Comparison of ENCODE assay signal across 17 cellular contexts in the genomic region with DNA sequence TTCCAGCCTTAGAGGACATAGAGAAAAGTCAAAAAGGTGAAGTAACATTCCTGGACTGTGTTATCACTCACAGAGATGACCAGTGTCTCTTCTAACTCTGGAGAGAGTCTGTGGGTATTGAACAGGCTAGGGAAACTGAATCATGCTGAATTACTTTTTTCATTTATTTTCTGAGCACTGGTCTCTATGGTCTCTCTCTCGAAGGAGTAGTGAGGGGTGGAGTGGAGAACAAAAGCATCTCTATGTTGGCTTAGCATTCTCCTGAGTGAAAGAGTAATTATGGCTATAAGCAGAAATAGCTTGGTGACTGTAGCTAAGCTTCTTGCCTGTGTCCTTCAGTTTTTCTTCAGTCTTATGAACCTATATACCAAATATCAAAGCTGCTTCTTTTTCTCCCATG.
DNase-seq lines count a peak whose midpoint lies in the region; ATAC-seq and TF ChIP-seq lines count a peak whose summit lies in the region.
"Had no signal": no experiment of that assay in that cellular context is flagged by ENCODE, and none has a peak within 500 bp of the region (broad histone marks: within the 10 kb centered on the region; RNA-seq: fewer than 3 reads in every experiment).

No MANE protein-coding gene starts in this region.

- H3K27me3 ChIP-seq in IMR-90 (ENCODE audit: control insufficient read depth, insufficient read depth, low read length) (no peaks in the 10 kb centered on the region), left lung (no peaks in the 10 kb centered on the region), upper lobe of right lung (no peaks in the 10 kb centered on the region)
- H3K27me3 ChIP-seq: BE2C had no signal

- H3K36me3 Mint-ChIP-seq in brain, result peaks cover 9% of the 10 kb centered on the region
- H3K36me3 Mint-ChIP-seq: CD8-positive, alpha-beta T cell had no signal

- H2BK120ac ChIP-seq in IMR-90 (ENCODE audit: low read depth, low read length), result no peak overlapping the region

- no peak overlapping the region for H3K9ac ChIP-seq in IMR-90 (ENCODE audit: low read depth, low read length)

- H3K4me3 Mint-ChIP-seq in brain, result no peak overlapping the region
- H3K4me3 Mint-ChIP-seq: CD8-positive, alpha-beta T cell; H9 had no signal

- H4K8ac ChIP-seq in IMR-90 (ENCODE audit: low read depth in 2 of 2, low read length in 2 of 2), result no peak overlapping the region

- H4K91ac ChIP-seq in IMR-90 (ENCODE audit: insufficient read depth, low read depth, low read length), result no peak overlapping the region

- no peaks in the 10 kb centered on the region for H3K4me1 ChIP-seq in IMR-90 (ENCODE audit: control insufficient read depth, insufficient read depth, low read length)
- H3K4me1 ChIP-seq in left lung, result no peaks in the 10 kb centered on the region
- H3K4me1 ChIP-seq in upper lobe of right lung, result no peaks in the 10 kb centered on the region
- H3K4me1 ChIP-seq: A549, BE2C, Caco-2 had no signal

- no peak overlapping the region for H3K4ac ChIP-seq in IMR-90 (ENCODE audit: low read depth, low read length)

- TF ChIP-seq POLR2A in IMR-90 (IDR thresholded peaks at IDR 0.05; ENCODE audit: low read depth, low read length), result no peak

- H3K27ac Mint-ChIP-seq in brain, result peak overlapping the region in 4 of 5 experiments; percentile 8 to 57 (median 30)
- H3K27ac Mint-ChIP-seq: CD8-positive, alpha-beta T cell; H9 had no signal

- no peaks in the 10 kb centered on the region for H4K20me1 ChIP-seq in IMR-90 (ENCODE audit: insufficient read depth, low read length)

- intact Hi-C loops in IMR-90 (cut with micrococcal nuclease), result no loop called here
- intact Hi-C loops in sciatic nerve (cut with DNase I), result no loop called here
- intact Hi-C loops in left lung (cut with DNase I), result no loop called here
- intact Hi-C loops in upper lobe of right lung (cut with DNase I), result no loop called here

- H3K4me3 ChIP-seq in IMR-90 (ENCODE audit: insufficient read depth, low read depth, low read length), result no peak overlapping the region
- no peak overlapping the region for H3K4me3 ChIP-seq in left lung
- no peak overlapping the region for H3K4me3 ChIP-seq in upper lobe of right lung
- H3K4me3 ChIP-seq: A549 had no signal

- BruUV-seq in IMR-90 (replicated peaks; lab: Mats Ljungman, UMichigan), result no TSS peak

- POLR2A ChIA-PET in IMR-90 (lab: Charles Lee; ENCODE audit: unreplicated experiment), result interaction anchor here (0.5 kb wide), 1 partner anchor 40 kb away, joined by 5 read pairs; no protein-coding TSS in a partner anchor

- peak; percentile 33 for DNase-seq in IMR-90
- DNase-seq in medulla oblongata (ENCODE audit: extremely low spot score), result peak; percentile 21
- no peak for DNase-seq in sciatic nerve (ENCODE audit: low spot score)
- no peak for DNase-seq in left lung
- no peak for DNase-seq in iPS-NIHi7 (ENCODE audit: extremely low spot score)
- no peak for DNase-seq in GF-D8 (lab: John Stamatoyannopoulos, UW)
- no peak for DNase-seq in upper lobe of right lung
- DNase-seq: BE2C; Caco-2; CD8-positive, alpha-beta T cell; DND-41; GDM1; GOT3; H9 had no signal

- peak; percentile 49; the same call in 1 of the 2 replicates for ATAC-seq in IMR-90 (ENCODE audit: low read depth)
- ATAC-seq in sciatic nerve, result peak; percentile 50
- ATAC-seq in left lung, result no peak
- no peak for ATAC-seq in upper lobe of right lung
- ATAC-seq: A549; CD8-positive, alpha-beta T cell had no signal

- no peak overlapping the region for H3K4me2 ChIP-seq in IMR-90 (ENCODE audit: low read depth, low read length)
- H3K4me2 ChIP-seq: A549 had no signal

- peaks cover 19% of the 10 kb centered on the region for H3K4me1 Mint-ChIP-seq in brain

- H2AK5ac ChIP-seq in IMR-90 (ENCODE audit: low read depth, low read length), result no peak overlapping the region

- H3K27ac ChIP-seq in IMR-90 (ENCODE audit: insufficient read depth, low read length) (no peak overlapping the region), left lung (no peak overlapping the region), upper lobe of right lung (no peak overlapping the region)
- H3K27ac ChIP-seq: A549, C4-2B had no signal

- H4K5ac ChIP-seq in IMR-90 (ENCODE audit: low read depth, low read length), result no peak overlapping the region

- H2AFZ ChIP-seq in IMR-90 (replicated peaks; ENCODE audit: low read length, poor library complexity), result no peak overlapping the region

- TF ChIP-seq CTCF in IMR-90 (conservative IDR thresholded peaks at IDR 0.05; ENCODE audit: low read depth, low read length) (no peak), brain (conservative IDR thresholded peaks at IDR 0.05) (no peak), left lung (IDR thresholded peaks at IDR 0.05) (no peak), upper lobe of right lung (IDR thresholded peaks at IDR 0.05) (no peak)

- dilution Hi-C loops in IMR-90 (cut with HindIII; ENCODE audit: low sequenced_read_pairs, unreplicated experiment), result no loop called here

- in situ Hi-C loops in IMR-90 (cut with MboI; ENCODE audit: low sequenced_read_pairs), result no loop called here

- H2BK5ac ChIP-seq in IMR-90 (ENCODE audit: low read depth, low read length, poor library complexity, severe bottlenecking), result no peak overlapping the region

- no peak overlapping the region; the same call in 1 of the 2 replicates for H2BK20ac ChIP-seq in IMR-90 (ENCODE audit: low read depth, low read length)

- H3K9me1 ChIP-seq in IMR-90 (ENCODE audit: insufficient read depth, low read length), result 0 out of 2 replicates have a peak, but pooled peaks cover 3% of the 10 kb centered on the region

- no peak overlapping the region for H2AK9ac ChIP-seq in IMR-90 (replicated peaks; ENCODE audit: low read depth, low read length, poor library complexity)

- CTCF ChIA-PET in IMR-90 (lab: Yijun Ruan, JAX), result no interaction called here

- H2BK15ac ChIP-seq in IMR-90 (ENCODE audit: low read depth, low read length), result no peak overlapping the region

- H3K56ac ChIP-seq in IMR-90 (ENCODE audit: extremely low read depth, insufficient read depth, low read length), result no peak overlapping the region

- no peak for TF ChIP-seq RAD21 in IMR-90 (IDR thresholded peaks at IDR 0.05; ENCODE audit: low read length)

- no peak overlapping the region for H3K18ac ChIP-seq in IMR-90 (ENCODE audit: low read depth, low read length)

- H3K79me1 ChIP-seq in IMR-90 (ENCODE audit: low read depth in 1 of 2, low read length in 2 of 2), result no peaks in the 10 kb centered on the region

- H3K36me3 ChIP-seq in IMR-90 (ENCODE audit: control insufficient read depth, insufficient read depth, low read length) (no peaks in the 10 kb centered on the region), left lung (no peaks in the 10 kb centered on the region), upper lobe of right lung (no peaks in the 10 kb centered on the region)
- H3K36me3 ChIP-seq: BE2C had no signal

- no peaks in the 10 kb centered on the region for H3K9me3 ChIP-seq in IMR-90 (ENCODE audit: control insufficient read depth, insufficient read depth, low read length)
- H3K9me3 ChIP-seq in left lung, result no peaks in the 10 kb centered on the region
- no peaks in the 10 kb centered on the region for H3K9me3 ChIP-seq in upper lobe of right lung
- H3K9me3 ChIP-seq: A549, BE2C, Caco-2 had no signal

- WGBS in IMR-90 (ENCODE audit: extremely low coverage in 2 of 2, insufficient read length in 1 of 2), 2 experiments, result no CpG with 5 or more reads among the region's 1 CpG

- H3K14ac ChIP-seq in IMR-90 (replicated peaks; ENCODE audit: low read depth, low read length), result no peak overlapping the region

- H3K27me3 Mint-ChIP-seq in brain, result no peaks in the 10 kb centered on the region

- H3K9me3 Mint-ChIP-seq in brain, result no peaks in the 10 kb centered on the region
- H3K9me3 Mint-ChIP-seq: CD8-positive, alpha-beta T cell; H9 had no signal

- no peak overlapping the region for H3K23ac ChIP-seq in IMR-90 (ENCODE audit: low read depth, low read length)

TF ChIP-seq in IMR-90, 13 proteins besides CTCF, POLR2A, EP300 and RAD21:
- TF ChIP-seq CEBPB (IDR thresholded peaks at IDR 0.05; ENCODE audit: low read depth, low read length) (no peak), BHLHE40 (IDR thresholded peaks at IDR 0.05; ENCODE audit: low read depth, low read length) (no peak), CHD1 (IDR thresholded peaks at IDR 0.05; ENCODE audit: low read depth, low read length) (no peak), USF2 (IDR thresholded peaks at IDR 0.05; ENCODE audit: low read depth, low read length) (no peak), NFE2L2 (IDR thresholded peaks at IDR 0.05; ENCODE audit: low read depth, low read length) (no peak), RCOR1 (IDR thresholded peaks at IDR 0.05; ENCODE audit: insufficient replicate concordance, low read length) (no peak), RFX5 (IDR thresholded peaks at IDR 0.05; ENCODE audit: low read depth, low read length) (no peak), MAFK (IDR thresholded peaks at IDR 0.05; ENCODE audit: low read depth, low read length) (no peak), MAZ (IDR thresholded peaks at IDR 0.05; ENCODE audit: borderline replicate concordance, low read depth, low read length) (no peak), MXI1 (IDR thresholded peaks at IDR 0.05; ENCODE audit: borderline replicate concordance, low read depth, low read length) (no peak), SMC3 (IDR thresholded peaks at IDR 0.05; ENCODE audit: low read depth, low read length) (no peak), FOS (IDR thresholded peaks at IDR 0.05; ENCODE audit: low read depth, low read length) (no peak)
- TF ChIP-seq, protein P1, sequence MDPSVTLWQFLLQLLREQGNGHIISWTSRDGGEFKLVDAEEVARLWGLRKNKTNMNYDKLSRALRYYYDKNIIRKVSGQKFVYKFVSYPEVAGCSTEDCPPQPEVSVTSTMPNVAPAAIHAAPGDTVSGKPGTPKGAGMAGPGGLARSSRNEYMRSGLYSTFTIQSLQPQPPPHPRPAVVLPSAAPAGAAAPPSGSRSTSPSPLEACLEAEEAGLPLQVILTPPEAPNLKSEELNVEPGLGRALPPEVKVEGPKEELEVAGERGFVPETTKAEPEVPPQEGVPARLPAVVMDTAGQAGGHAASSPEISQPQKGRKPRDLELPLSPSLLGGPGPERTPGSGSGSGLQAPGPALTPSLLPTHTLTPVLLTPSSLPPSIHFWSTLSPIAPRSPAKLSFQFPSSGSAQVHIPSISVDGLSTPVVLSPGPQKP (IDR thresholded peaks at IDR 0.05; ENCODE audit: borderline replicate concordance, low read depth, low read length), result no peak

Comparison
In these comparisons a context has a peak if more than half of its experiments do, and no peak if none do; other contexts are left out.
1. ATAC-seq: peak in IMR-90 (single experiment) and sciatic nerve (single experiment); none in left lung (single experiment) and upper lobe of right lung (single experiment).
2. DNase-seq: peak in IMR-90 (single experiment) and medulla oblongata (single experiment); none in sciatic nerve (single experiment), left lung (0 of 2), iPS-NIHi7 (single experiment), GF-D8 (single experiment) and upper lobe of right lung (single experiment).